ENCODE assay signal across 8 cellular contexts in the genomic region with DNA sequence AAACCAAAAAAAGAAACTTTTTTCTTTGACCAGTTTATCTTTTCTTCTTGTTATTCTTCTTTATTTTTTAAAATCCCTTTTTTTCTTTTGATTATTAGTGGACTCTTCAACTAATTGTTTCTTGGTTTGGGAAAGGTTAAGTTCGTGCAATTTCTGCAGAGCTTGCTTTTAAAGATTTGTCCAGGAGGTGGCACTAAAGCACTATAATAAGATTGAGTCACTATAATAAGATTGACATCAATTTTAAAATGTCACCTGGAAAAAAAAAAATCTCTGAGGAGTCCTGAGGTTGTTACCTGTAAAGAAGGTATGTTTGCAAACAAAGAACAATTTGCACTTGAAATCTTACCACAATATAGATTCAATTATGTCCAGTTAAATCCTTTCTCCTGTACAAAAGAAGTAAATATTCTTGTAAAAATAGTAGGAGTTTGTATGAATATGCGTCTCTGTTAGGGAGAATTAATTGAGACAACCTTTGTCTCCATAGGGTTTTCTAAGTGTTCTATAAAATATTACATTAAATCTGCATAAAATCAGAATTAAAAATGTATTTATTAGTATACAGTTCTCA.
A peak's percentile ranks its signal among the peaks of the same experiment; 100 is the strongest.
DNase-seq lines count a peak whose midpoint lies in the region; ATAC-seq and TF ChIP-seq lines count a peak whose summit lies in the region.

No MANE protein-coding gene starts in this region.

- POLR2A ChIA-PET in AG04450 (lab: Yijun Ruan, JAX) = interaction anchor here (0.7 kb wide), 1 partner anchor 150 kb away, joined by 4 read pairs; no protein-coding TSS in a partner anchor

- CTCF ChIA-PET in AG04450 (lab: Charles Lee) = interaction anchor here (0.6 to 4.0 kb wide), 31 partner anchors 12 to 1375 kb away, joined by 3 to 47 read pairs (median 4); no protein-coding TSS in a partner anchor

- no peaks in the 10 kb centered on the region for H3K36me3 Mint-ChIP-seq in immature natural killer cell

- no peaks in the 10 kb centered on the region for H3K4me1 ChIP-seq in mucosa of descending colon (ENCODE audit: low read depth)

- H3K9me3 ChIP-seq in AG04450 (ENCODE audit: control insufficient read depth, insufficient read depth, low read length) (no peaks in the 10 kb centered on the region), mucosa of descending colon (no peaks in the 10 kb centered on the region)

- H3K27ac ChIP-seq in AG04450 (ENCODE audit: low read depth, low read length) = no peak overlapping the region

- H3K4me3 Mint-ChIP-seq in immature natural killer cell = no peak overlapping the region

- peaks cover 0 to 2% (median 1%) of the 10 kb centered on the region in 3 donors for H3K27me3 Mint-ChIP-seq in immature natural killer cell (ENCODE audit: low read depth in 3 of 3)

- H3K4me1 Mint-ChIP-seq in immature natural killer cell = peaks cover 0 to 7% of the 10 kb centered on the region in 2 donors

- ATAC-seq in HG03159 (IDR thresholded peaks at IDR 0.05; ENCODE audit: unreplicated experiment) (peak; percentile 55), mucosa of descending colon (peak; percentile 38), HG03196 (IDR thresholded peaks at IDR 0.05; ENCODE audit: unreplicated experiment) (no peak)

- H3K27me3 ChIP-seq in AG04450 (ENCODE audit: control insufficient read depth, insufficient read depth, low read length) = no peaks in the 10 kb centered on the region

- no peak overlapping the region for H3K27ac Mint-ChIP-seq in immature natural killer cell

- H3K9me3 Mint-ChIP-seq in immature natural killer cell = peaks cover 0 to 1% (median under 1%) of the 10 kb centered on the region in 6 donors

- DNase-seq in AG04450 (ENCODE audit: low read depth, low spot score) (no peak), GM03348 (ENCODE audit: low spot score) (peak; percentile 40), NOMO-1 treated with DMSO at 0.1 percent for 48 hours (lab: John Stamatoyannopoulos, UW; ENCODE audit: unreplicated experiment) (peak; percentile 31), choroid plexus epithelial cell (ENCODE audit: low read depth) (peak; percentile 74), mucosa of descending colon (peak in 1 of 3 donors; percentile 65), immature natural killer cell (no peak)

- intact Hi-C loops in mucosa of descending colon (cut with DNase I, micrococcal nuclease) = loop anchor here in 1 of 2 donors (5.0 kb wide), 1 partner anchor 513 kb away; no protein-coding TSS in a partner anchor

- H3K4me3 ChIP-seq in AG04450 (ENCODE audit: low read depth, low read length) = no peak overlapping the region
- no peak overlapping the region for H3K4me3 ChIP-seq in choroid plexus epithelial cell (ENCODE audit: low read depth, low read length)
- no peak overlapping the region for H3K4me3 ChIP-seq in mucosa of descending colon

- peak; percentile 65 for TF ChIP-seq CTCF in AG04450 (IDR thresholded peaks at IDR 0.05; ENCODE audit: low read depth, low read length)
- peak; percentile 59 for TF ChIP-seq CTCF in choroid plexus epithelial cell (conservative IDR thresholded peaks at IDR 0.05; ENCODE audit: low read depth, low read length)
- TF ChIP-seq CTCF in mucosa of descending colon (IDR thresholded peaks at IDR 0.05) = peak; percentile 21

- no peaks in the 10 kb centered on the region for H3K36me3 ChIP-seq in mucosa of descending colon (ENCODE audit: low read depth)

Comparison
In these comparisons a context has a peak if more than half of its experiments do, and no peak if none do; other contexts are left out.
1. DNase-seq: peak in GM03348 (single experiment), NOMO-1 treated with DMSO at 0.1 percent for 48 hours (single experiment) and choroid plexus epithelial cell (single experiment); none in AG04450 (single experiment) and immature natural killer cell (0 of 3).
2. Peak in every context shown above with its lines, with median percentiles within 50 percentile points of each other: CTCF ChIP-seq.